30 cellular contexts compared by ENCODE assay signal in the genomic region with DNA sequence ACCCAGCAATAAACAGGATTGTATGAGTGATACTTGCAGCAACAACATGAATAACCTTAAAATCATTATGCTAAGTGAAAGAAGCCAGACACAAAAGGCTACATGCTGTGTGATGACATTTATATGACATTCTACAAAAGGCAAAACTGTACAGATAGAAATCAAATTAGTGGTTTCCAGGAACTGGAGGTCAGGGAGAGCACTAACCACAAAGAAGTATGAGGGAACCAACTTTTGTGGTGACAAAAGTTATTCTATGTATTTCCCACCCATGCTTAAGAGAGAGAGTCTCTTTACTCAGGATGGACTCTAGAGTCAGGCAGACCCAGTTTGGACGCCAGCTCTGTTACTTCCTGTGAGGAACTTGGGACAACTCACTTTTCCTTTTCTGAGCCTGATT.
"Had no signal": no experiment of that assay in that cellular context is flagged by ENCODE, and none has a peak within 500 bp of the region (broad histone marks: within the 10 kb centered on the region; RNA-seq: fewer than 3 reads in every experiment).

No MANE protein-coding gene starts in this region.

- H3K4me1 ChIP-seq: body of pancreas, colonic mucosa, esophagus squamous epithelium, left lung, lower lobe of right lung, neural progenitor cell, right atrium auricular region, uterus had no signal

- H3K9me3 Mint-ChIP-seq: activated CD4-positive, alpha-beta memory T cell treated with anti-CD3 and anti-CD28 coated beads, Interleukin-2, amount 10 ng/mL, durations not matched to agents 7 days and 5 days; activated CD4-positive, alpha-beta T cell treated with anti-CD3 and anti-CD28 coated beads, Interleukin-2, amount 10 ng/mL, durations not matched to agents 7 days and 5 days; activated T-helper 2 cell treated with anti-CD3 and anti-CD28 coated beads, Interferon-gamma antibody, Interleukin-2, Interleukin-4, amounts not matched to agents 10 μg/mL and 5 μg/mL and 100 μg/mL, durations not matched to agents 14 hours and 24 hours and 36 hours; neural progenitor cell; type B pancreatic cell had no signal

- H3K36me3 Mint-ChIP-seq: activated naive CD4-positive, alpha-beta T cell treated with anti-CD3 and anti-CD28 coated beads, Interleukin-2, amount 50 U/mL, for 24 hours; naive thymus-derived CD8-positive, alpha-beta T cell; neural progenitor cell; stimulated activated memory B cell treated with anti-CD40 and anti-IgM and Interleukin-4, amounts not matched to agents 10 μg/mL and 1 μg/mL and 100 μg/mL, for 72 hours; type B pancreatic cell; WTC11 had no signal

- H3K27ac ChIP-seq: body of pancreas, cardiac muscle cell, colonic mucosa, epithelial cell of prostate, esophagus squamous epithelium, left lung, lower lobe of right lung, neural progenitor cell, right atrium auricular region, uterus had no signal

- DNase-seq: activated CD4-positive, alpha-beta memory T cell treated with anti-CD3 and anti-CD28 coated beads, Interleukin-2, amount 10 ng/mL, durations not matched to agents 7 days and 5 days; activated CD4-positive, alpha-beta T cell treated with anti-CD3 and anti-CD28 coated beads for 1 hour; activated CD4-positive, alpha-beta T cell treated with anti-CD3 and anti-CD28 coated beads, Interleukin-2, amount 10 ng/mL, durations not matched to agents 7 days and 5 days; activated T-cell treated with anti-CD3 and anti-CD28 coated beads, Interleukin-2, amount 50 U/mL, for 48 hours; body of pancreas; cerebellar nuclear complex; colonic mucosa; effector CD8-positive, alpha-beta T cell; esophagus squamous epithelium; left lung; lower lobe of right lung; mesenchymal stem cell; naive thymus-derived CD8-positive, alpha-beta T cell; stimulated activated CD4-positive, alpha-beta T cell treated with anti-CD3 and anti-CD28 coated beads, Interleukin-1b, Interleukin-23, amount 100 ng/mL, for 48 hours; stimulated activated CD4-positive, alpha-beta T cell treated with anti-CD3 and anti-CD28 coated beads, Interleukin-4, amount 100 ng/mL, for 4 hours; stimulated activated CD8-positive, alpha-beta memory T cell treated with anti-CD3 and anti-CD28 coated beads, Interleukin-4, amount 100 ng/mL, for 48 hours; stimulated activated naive CD8-positive, alpha-beta T cell treated with anti-CD3 and anti-CD28 coated beads, Interleukin-15, amount 100 ng/mL, for 72 hours; substantia nigra; T-helper 9 cell; uterus had no signal

- ATAC-seq: body of pancreas; left lung; lower lobe of right lung; naive thymus-derived CD8-positive, alpha-beta T cell; stimulated activated memory B cell treated with anti-CD40 and anti-IgM and Interleukin-4, amounts not matched to agents 10 μg/mL and 1 μg/mL and 100 μg/mL, for 72 hours; stimulated activated naive CD8-positive, alpha-beta T cell treated with anti-CD3 and anti-CD28 coated beads, Interleukin-15, amount 100 ng/mL, for 72 hours; WTC11 had no signal

- H3K27me3 ChIP-seq: body of pancreas, cardiac muscle cell, colonic mucosa, esophagus squamous epithelium, left lung, neural progenitor cell, right atrium auricular region, uterus had no signal

- H3K27me3 Mint-ChIP-seq: activated CD4-positive, alpha-beta memory T cell treated with anti-CD3 and anti-CD28 coated beads, Interleukin-2, amount 10 ng/mL, durations not matched to agents 7 days and 5 days; activated CD4-positive, alpha-beta T cell treated with anti-CD3 and anti-CD28 coated beads, Interleukin-2, amount 10 ng/mL, durations not matched to agents 7 days and 5 days; activated naive CD4-positive, alpha-beta T cell treated with anti-CD3 and anti-CD28 coated beads, Interleukin-2, amount 50 U/mL, for 24 hours; stimulated activated memory B cell treated with anti-CD40 and anti-IgM and Interleukin-4, amounts not matched to agents 10 μg/mL and 1 μg/mL and 100 μg/mL, for 72 hours; stimulated activated naive CD8-positive, alpha-beta T cell treated with anti-CD3 and anti-CD28 coated beads, Interleukin-15, amount 100 ng/mL, for 72 hours; type B pancreatic cell had no signal

- H3K27ac Mint-ChIP-seq: activated CD4-positive, alpha-beta memory T cell treated with anti-CD3 and anti-CD28 coated beads, Interleukin-2, amount 10 ng/mL, durations not matched to agents 7 days and 5 days; activated CD4-positive, alpha-beta T cell treated with anti-CD3 and anti-CD28 coated beads, Interleukin-2, amount 10 ng/mL, durations not matched to agents 7 days and 5 days; activated naive CD4-positive, alpha-beta T cell treated with anti-CD3 and anti-CD28 coated beads, Interleukin-2, amount 50 U/mL, for 24 hours; activated T-helper 2 cell treated with anti-CD3 and anti-CD28 coated beads, Interferon-gamma antibody, Interleukin-2, Interleukin-4, amounts not matched to agents 10 μg/mL and 5 μg/mL and 100 μg/mL, durations not matched to agents 14 hours and 24 hours and 36 hours; neural progenitor cell; stimulated activated memory B cell treated with anti-CD40 and anti-IgM and Interleukin-4, amounts not matched to agents 10 μg/mL and 1 μg/mL and 100 μg/mL, for 72 hours; stimulated activated naive CD8-positive, alpha-beta T cell treated with anti-CD3 and anti-CD28 coated beads, Interleukin-15, amount 100 ng/mL, for 72 hours; type B pancreatic cell; WTC11 had no signal

- H3K36me3 ChIP-seq: cardiac muscle cell, colonic mucosa, esophagus squamous epithelium, left lung, lower lobe of right lung, neural progenitor cell, right atrium auricular region, uterus had no signal

- H3K4me3 Mint-ChIP-seq: activated CD4-positive, alpha-beta memory T cell treated with anti-CD3 and anti-CD28 coated beads, Interleukin-2, amount 10 ng/mL, durations not matched to agents 7 days and 5 days; activated CD4-positive, alpha-beta T cell treated with anti-CD3 and anti-CD28 coated beads, Interleukin-2, amount 10 ng/mL, durations not matched to agents 7 days and 5 days; activated naive CD4-positive, alpha-beta T cell treated with anti-CD3 and anti-CD28 coated beads, Interleukin-2, amount 50 U/mL, for 24 hours; naive thymus-derived CD8-positive, alpha-beta T cell; neural progenitor cell; stimulated activated memory B cell treated with anti-CD40 and anti-IgM and Interleukin-4, amounts not matched to agents 10 μg/mL and 1 μg/mL and 100 μg/mL, for 72 hours; stimulated activated naive CD8-positive, alpha-beta T cell treated with anti-CD3 and anti-CD28 coated beads, Interleukin-15, amount 100 ng/mL, for 72 hours; type B pancreatic cell; WTC11 had no signal

- H3K4me1 Mint-ChIP-seq: activated CD4-positive, alpha-beta memory T cell treated with anti-CD3 and anti-CD28 coated beads, Interleukin-2, amount 10 ng/mL, durations not matched to agents 7 days and 5 days; activated CD4-positive, alpha-beta T cell treated with anti-CD3 and anti-CD28 coated beads, Interleukin-2, amount 10 ng/mL, durations not matched to agents 7 days and 5 days; activated naive CD4-positive, alpha-beta T cell treated with anti-CD3 and anti-CD28 coated beads, Interleukin-2, amount 50 U/mL, for 24 hours; naive thymus-derived CD8-positive, alpha-beta T cell; stimulated activated memory B cell treated with anti-CD40 and anti-IgM and Interleukin-4, amounts not matched to agents 10 μg/mL and 1 μg/mL and 100 μg/mL, for 72 hours; stimulated activated naive CD8-positive, alpha-beta T cell treated with anti-CD3 and anti-CD28 coated beads, Interleukin-15, amount 100 ng/mL, for 72 hours had no signal

- H3K4me3 ChIP-seq: body of pancreas, cardiac muscle cell, colonic mucosa, esophagus squamous epithelium, left lung, lower lobe of right lung, neural progenitor cell, right atrium auricular region, smooth muscle cell, uterus had no signal

- H3K9me3 ChIP-seq: body of pancreas, colonic mucosa, esophagus squamous epithelium, left lung, lower lobe of right lung, right atrium auricular region, uterus had no signal
